Comparison of ENCODE assay signal across 17 cellular contexts in genomic region chr4:87566276-87566675, GRCh38. TPM values are rescaled to one million over a fixed set of nuclear protein-coding genes. Genes with fewer than 3 reads are reported as not detected.
DNase-seq lines count a peak whose midpoint lies in the region; ATAC-seq, FAIRE-seq and TF ChIP-seq lines count a peak whose summit lies in the region.
"Had no signal": no experiment of that assay in that cellular context is flagged by ENCODE, and none has a peak within 500 bp of the region (broad histone marks: within the 10 kb centered on the region; RNA-seq: fewer than 3 reads in every experiment).

No MANE protein-coding gene starts in this region.

- TF ChIP-seq CTCF in A549 (IDR thresholded peaks at IDR 0.05): no peak
- no peak for TF ChIP-seq CTCF in H1 (IDR thresholded peaks at IDR 0.05; ENCODE audit: control extremely low read depth in 1 of 3, insufficient read depth in 1 of 3, low read depth in 1 of 3, low read length in 3 of 3)

- H3K9me3 ChIP-seq in A549 (no peaks in the 10 kb centered on the region), H1 (ENCODE audit: insufficient read depth in 2 of 2, low read depth in 1 of 2, low read length in 1 of 2) (no peaks in the 10 kb centered on the region), aorta (ENCODE audit: control insufficient read depth, low read length) (no peaks in the 10 kb centered on the region)

- POLR2A ChIA-PET in A549 (lab: Yijun Ruan, JAX) (no interaction called here), H1 (lab: Charles Lee; ENCODE audit: partially characterized antibody) (no interaction called here)

- no peaks in the 10 kb centered on the region for H3K79me1 ChIP-seq in H1 (ENCODE audit: low read depth, low read length)

- H4K20me1 ChIP-seq in H1 (replicated peaks in 1 of 2; ENCODE audit: control insufficient read depth in 1 of 2, insufficient read depth in 2 of 2, low read length in 2 of 2): no peaks in the 10 kb centered on the region

- no peak overlapping the region for H2BK20ac ChIP-seq in H1 (ENCODE audit: low read length)

- DNase-seq in A549 (ENCODE audit: low read depth in 1 of 2, low spot score in 1 of 2) (no peak), DMS53 treated with DMSO at 0.1 percent for 48 hours (lab: John Stamatoyannopoulos, UW; ENCODE audit: unreplicated experiment) (peak; percentile 36), NCI-H69 (lab: John Stamatoyannopoulos, UW) (peak; percentile 65), H1 (ENCODE audit: low read depth in 1 of 2, low spot score in 2 of 2) (no peak), aorta (no peak), NCI-H2196 treated with DMSO at 0.1 percent for 48 hours (lab: John Stamatoyannopoulos, UW; ENCODE audit: unreplicated experiment) (no peak)
- no peak for DNase-seq in NK-92 treated with Interleukin-12 subunit alpha and Interleukin-12 subunit beta, amount 100 ng/mL, for 24 hours (lab: John Stamatoyannopoulos, UW)
- DNase-seq: CD4-positive, CD25-positive, alpha-beta regulatory T cell; DMS79 treated with DMSO at 0.1 percent for 48 hours; GM23248; NCI-H146; OCI-M1; RPMI8226 had no signal

- TF ChIP-seq EP300 in A549 (IDR thresholded peaks at IDR 0.05) (no peak), H1 (IDR thresholded peaks at IDR 0.05; ENCODE audit: borderline replicate concordance in 1 of 2, low read depth in 2 of 2, low read length in 2 of 2) (no peak)

- H4K8ac ChIP-seq in H1 (ENCODE audit: extremely low read depth, insufficient read depth, low read length): no peak overlapping the region

- H3K4me1 ChIP-seq in A549 (peaks cover 14% of the 10 kb centered on the region; the same call in 2 of the 3 replicates), H1 (replicated peaks in 1 of 4; ENCODE audit: control insufficient read depth in 3 of 4, insufficient read depth in 4 of 4, low read length in 3 of 4) (no peaks in the 10 kb centered on the region), aorta (ENCODE audit: control insufficient read depth in 1 of 2, insufficient read depth in 2 of 2, low read length in 2 of 2) (no peaks in the 10 kb centered on the region)

- TF ChIP-seq RAD21 in A549 (conservative IDR thresholded peaks at IDR 0.05 in 1 of 2, IDR thresholded peaks at IDR 0.05 in 1 of 2) (no peak), H1 (IDR thresholded peaks at IDR 0.05 in 1 of 2, conservative IDR thresholded peaks at IDR 0.05 in 1 of 2; ENCODE audit: low read depth in 2 of 2, low read length in 2 of 2) (no peak)

- H3K27me3 ChIP-seq in H1 (replicated peaks in 1 of 4; ENCODE audit: control insufficient read depth in 3 of 4, extremely low read depth in 1 of 4, insufficient read depth in 3 of 4, low read length in 3 of 4) (no peaks in the 10 kb centered on the region), aorta (ENCODE audit: control insufficient read depth in 1 of 2, insufficient read depth in 2 of 2, low read length in 1 of 2) (no peaks in the 10 kb centered on the region)

- H2BK15ac ChIP-seq in H1 (ENCODE audit: low read length): no peak overlapping the region

- no peak overlapping the region for H2BK5ac ChIP-seq in H1 (ENCODE audit: low read depth, low read length)

- ATAC-seq in A549 (0 out of 6 replicates have a peak, but pooled peaks of 1 of the 2 experiments have one; percentile 51), aorta (ENCODE audit: low FRiP score) (no peak), GM18505 (IDR thresholded peaks at IDR 0.05; ENCODE audit: unreplicated experiment) (no peak)

- no peak overlapping the region for H2AK5ac ChIP-seq in H1 (ENCODE audit: low read depth, low read length)

- H3K4me2 ChIP-seq in A549: peak overlapping the region; percentile 49
- no peak overlapping the region for H3K4me2 ChIP-seq in H1 (ENCODE audit: insufficient read depth in 1 of 2, low read depth in 2 of 2, low read length in 2 of 2)
- H3K4me2 ChIP-seq: KMS-11 had no signal

- TF ChIP-seq POLR2A in A549 (IDR thresholded peaks at IDR 0.05; ENCODE audit: low read length) (no peak), H1 (IDR thresholded peaks at IDR 0.05; ENCODE audit: control extremely low read depth in 1 of 2, low read depth in 2 of 2, low read length in 2 of 2) (no peak), GM18505 (IDR thresholded peaks at IDR 0.05; ENCODE audit: borderline replicate concordance, extremely low read depth, insufficient read depth, insufficient read length) (no peak)

- intact Hi-C loops in aorta (cut with DNase I): no loop called here

- no peak overlapping the region for H3K14ac ChIP-seq in H1 (ENCODE audit: insufficient read length)

- FAIRE-seq in A549 (lab: Jason Lieb, UNC) (no peak), H1 (lab: Jason Lieb, UNC) (no peak)

- H3K18ac ChIP-seq in H1 (ENCODE audit: extremely low read depth, low read length): no peak overlapping the region

- no peaks in the 10 kb centered on the region for H3K79me2 ChIP-seq in H1 (ENCODE audit: control insufficient read depth in 1 of 2, insufficient read depth in 2 of 2, low read length in 2 of 2)

- H3K27ac ChIP-seq in A549 (no peak overlapping the region), H1 (ENCODE audit: low read depth, low read length) (no peak overlapping the region), aorta (ENCODE audit: low read depth in 1 of 2, low read length in 2 of 2) (no peak overlapping the region)
- H3K27ac ChIP-seq: GM23248, KMS-11 had no signal

- H3K56ac ChIP-seq in H1 (replicated peaks; ENCODE audit: insufficient read length, low read depth, low read length): no peak overlapping the region

- H3K23ac ChIP-seq in H1 (ENCODE audit: insufficient read length): no peak overlapping the region

- H3K9ac ChIP-seq in H1 (replicated peaks in 1 of 4; ENCODE audit: extremely low read depth in 1 of 4, low read depth in 3 of 4, low read length in 3 of 4): no peak overlapping the region
- H3K9ac ChIP-seq: GM23248, KMS-11 had no signal

- CTCF ChIA-PET in A549 (lab: Yijun Ruan, JAX) (interaction anchor here (1.1 to 1.7 kb wide), 2 partner anchors 15 to 19 kb away, joined by 3 read pairs; no protein-coding TSS in a partner anchor), H1 (lab: Charles Lee; ENCODE audit: partially characterized antibody) (interaction anchor here (0.9 to 2.1 kb wide), 2 partner anchors 8 to 282 kb away, joined by 3 to 5 read pairs; no protein-coding TSS in a partner anchor)

- H2AFZ ChIP-seq in H1 (ENCODE audit: low read length): 0 out of 2 replicates have a peak overlapping the region, but pooled peaks have one; percentile 46
- H2AFZ ChIP-seq: GM23248 had no signal

- H4K5ac ChIP-seq in H1 (ENCODE audit: insufficient read length, low read depth, low read length): no peak overlapping the region

- H2BK12ac ChIP-seq in H1 (ENCODE audit: low read depth, low read length): no peak overlapping the region

- no peak overlapping the region for H4K91ac ChIP-seq in H1 (replicated peaks; ENCODE audit: insufficient read length, low read length)

- no peak overlapping the region for H3K4me3 ChIP-seq in A549
- no peak overlapping the region for H3K4me3 ChIP-seq in H1 (ENCODE audit: extremely low read depth in 1 of 4, insufficient read depth in 2 of 4, low read depth in 3 of 4, low read length in 4 of 4)
- no peak overlapping the region for H3K4me3 ChIP-seq in aorta (ENCODE audit: low read length in 2 of 2)
- H3K4me3 ChIP-seq: GM23248 had no signal

- H3K4ac ChIP-seq in H1 (replicated peaks; ENCODE audit: insufficient read length, low read depth, low read length): no peak overlapping the region

- 13% methylated on average over 2 of the region's 2 CpGs for WGBS in A549 (ENCODE audit: missing lambda C conversion rate)
- WGBS in H1 (ENCODE audit: extremely low coverage in 1 of 2, insufficient coverage in 1 of 2, insufficient read length in 1 of 2, insufficient replicate concordance in 2 of 2, low coverage in 1 of 2, low lambda C conversion rate in 2 of 2, missing lambda C conversion rate in 1 of 2), 2 experiments: 81% methylated on average over 2 of the region's 2 CpGs; no CpG with 5 or more reads in 1 of the 2 experiments
- WGBS in aorta, 2 donors: 56 to 59% methylated on average over 2 of the region's 2 CpGs

- H3K36me3 ChIP-seq in H1 (ENCODE audit: control insufficient read depth in 2 of 4, insufficient read depth in 4 of 4, low read length in 3 of 4) (no peaks in the 10 kb centered on the region), aorta (ENCODE audit: control insufficient read depth in 1 of 2, insufficient read depth in 2 of 2, low read length in 1 of 2) (no peaks in the 10 kb centered on the region)

- no peaks in the 10 kb centered on the region; the same call in 1 of the 2 replicates for H3K23me2 ChIP-seq in H1 (ENCODE audit: low read depth, low read length)

- no peak overlapping the region for H2BK120ac ChIP-seq in H1 (replicated peaks; ENCODE audit: low read depth, low read length)

RNA-seq across cellular contexts. Expression of gene SPARCL1, which starts 37.1 kb away (rescaled TPM):
- polyA plus RNA-seq in A549 (2011; rRNA removed) (not detected in 2 replicates), A549 (2017; fragmentation: RNase III; extraction: RNeasy Plus Mini Kit Qiagen cat#74134 plus additional on column Dnase treatment) (not detected in 3 replicates), H1 (2011; rRNA removed) (0.36 and 0.51 TPM in 2 replicates), aorta (1,000 to 10,000 TPM; 1,112 to 1,276 TPM)
- polyA plus RNA-seq in A549 (2012; cell fraction: cytosol; rRNA removed): not detected in 2 replicates
- not detected in 2 replicates for polyA plus RNA-seq in A549 (2012; cell fraction: nucleus; rRNA removed)
- polyA minus RNA-seq in A549 (2011; rRNA and poly(A)+ RNA removed): not detected in 2 replicates
- 0.48 and 0.78 TPM in 2 replicates for total RNA-seq in H1 (2021; fragmentation: NEBNext Ultra II Directional; extraction: Animal tissue kit (Norgen Biotek cat#: 25700))
- polyA plus RNA-seq in H1 (2011; cell fraction: cytosol; rRNA removed): 0.53 TPM
- 0.33 TPM for polyA plus RNA-seq in H1 (2011; cell fraction: nucleus; rRNA removed)
- 0.42 to 0.70 TPM (median 0.55 TPM) in 4 replicates for polyA plus RNA-seq in H1 (2012, experiment 1 of 2)
- polyA plus RNA-seq in H1 (2012, experiment 2 of 2): 0.17 TPM
- 0.43 TPM for polyA plus RNA-seq in H1 (2013, experiment 1 of 2)
- 0.31 TPM for polyA plus RNA-seq in H1 (2013, experiment 2 of 2)
- polyA minus RNA-seq in H1 (2011; rRNA and poly(A)+ RNA removed): 0.38 and 0.41 TPM in 2 replicates
- not detected for polyA minus RNA-seq in H1 (2011; cell fraction: cytosol; rRNA and poly(A)+ RNA removed)
- polyA minus RNA-seq in H1 (2011; cell fraction: nucleus; rRNA and poly(A)+ RNA removed): 0.80 TPM
- total RNA-seq in aorta: 1,000 to 10,000 TPM; 1,343 to 1,668 TPM
- total RNA-seq: CD4-positive, CD25-positive, alpha-beta regulatory T cell; G401; GM23248 had no signal
- polyA plus RNA-seq: CD4-positive, CD25-positive, alpha-beta regulatory T cell; GM23248 had no signal

RNA-seq across cellular contexts. Expression of gene DSPP, which starts 42.1 kb away (rescaled TPM):
- polyA plus RNA-seq in A549 (2011; rRNA removed) (not detected in 2 replicates), A549 (2017; fragmentation: RNase III; extraction: RNeasy Plus Mini Kit Qiagen cat#74134 plus additional on column Dnase treatment) (not detected in 3 replicates), H1 (2011; rRNA removed) (not detected in 2 replicates), aorta (under 1 TPM in 1 of 2 donors, not detected in 1; 0.13 TPM)
- polyA plus RNA-seq in A549 (2012; cell fraction: cytosol; rRNA removed): not detected in 2 replicates
- not detected in 2 replicates for polyA plus RNA-seq in A549 (2012; cell fraction: nucleus; rRNA removed)
- polyA minus RNA-seq in A549 (2011; rRNA and poly(A)+ RNA removed): not detected in 2 replicates
- total RNA-seq in H1 (2021; fragmentation: NEBNext Ultra II Directional; extraction: Animal tissue kit (Norgen Biotek cat#: 25700)): not detected in 2 replicates
- polyA plus RNA-seq in H1 (2011; cell fraction: cytosol; rRNA removed): not detected
- polyA plus RNA-seq in H1 (2011; cell fraction: nucleus; rRNA removed): not detected
- not detected in 4 replicates for polyA plus RNA-seq in H1 (2012, experiment 1 of 2)
- not detected for polyA plus RNA-seq in H1 (2012, experiment 2 of 2)
- polyA plus RNA-seq in H1 (2013, experiment 1 of 2): not detected
- polyA plus RNA-seq in H1 (2013, experiment 2 of 2): not detected
- not detected in 2 replicates for polyA minus RNA-seq in H1 (2011; rRNA and poly(A)+ RNA removed)
- polyA minus RNA-seq in H1 (2011; cell fraction: cytosol; rRNA and poly(A)+ RNA removed): not detected
- polyA minus RNA-seq in H1 (2011; cell fraction: nucleus; rRNA and poly(A)+ RNA removed): not detected
- not detected for total RNA-seq in aorta
- total RNA-seq: CD4-positive, CD25-positive, alpha-beta regulatory T cell; G401; GM23248; M059J had no signal
- polyA plus RNA-seq: CD4-positive, CD25-positive, alpha-beta regulatory T cell; GM23248 had no signal

Comparison
In these comparisons a context has a peak if more than half of its experiments do, and no peak if none do; other contexts are left out.
1. DNase-seq: peak in DMS53 treated with DMSO at 0.1 percent for 48 hours (single experiment) and NCI-H69 (single experiment); none in A549 (0 of 2), H1 (0 of 2), aorta (0 of 2), NK-92 treated with Interleukin-12 subunit alpha and Interleukin-12 subunit beta, amount 100 ng/mL, for 24 hours (single experiment) and NCI-H2196 treated with DMSO at 0.1 percent for 48 hours (single experiment).
2. RNA of gene SPARCL1, which starts 37.1 kb away (polyA plus RNA-seq): 1,112 to 1,276 TPM in aorta; 0.17 to 0.70 TPM in H1 and not detected in A549; every median in the first group is over 100 times any median in the second.